In genomic region chr1:43452789-43453441, GRCh38 we compare ENCODE assay signal across 8 cellular contexts. TPM values are rescaled to one million over a fixed set of nuclear protein-coding genes. Genes with fewer than 3 reads are reported as not detected.
DNase-seq lines count a peak whose midpoint lies in the region; ATAC-seq lines count a peak whose summit lies in the region.

No MANE protein-coding gene starts in this region.

- H3K27me3 ChIP-seq in layer of hippocampus (ENCODE audit: control insufficient read depth, insufficient read depth, low read length) (no peaks in the 10 kb centered on the region), SJCRH30 (no peaks in the 10 kb centered on the region)

- peaks cover 4% of the 10 kb centered on the region; the same call in 1 of the 2 replicates for H3K4me1 ChIP-seq in SJCRH30

- no peaks in the 10 kb centered on the region; the same call in 1 of the 2 replicates for H3K9me3 ChIP-seq in SJCRH30 (replicated peaks)

- DNase-seq in NCI-H2196 (lab: John Stamatoyannopoulos, UW; ENCODE audit: unreplicated experiment) (peak; percentile 29), NCI-H2196 treated with DMSO at 0.1 percent for 48 hours (lab: John Stamatoyannopoulos, UW; ENCODE audit: unreplicated experiment) (no peak), NCI-H510A (lab: John Stamatoyannopoulos, UW) (peak; percentile 83), cerebellum (ENCODE audit: low spot score) (peak; percentile 47), stromal cell of bone marrow (ENCODE audit: low read depth) (peak; percentile 13), SJCRH30 (no peak)

- no peak for ATAC-seq in GM21723 (IDR thresholded peaks at IDR 0.05; ENCODE audit: unreplicated experiment)

- peak overlapping the region; percentile 93 for H3K27ac ChIP-seq in layer of hippocampus (ENCODE audit: low read depth, low read length)
- no peak overlapping the region for H3K27ac ChIP-seq in SJCRH30

- no peak overlapping the region for H3K4me3 ChIP-seq in SJCRH30

- peaks cover 35% of the 10 kb centered on the region for H3K36me3 ChIP-seq in SJCRH30

RNA-seq across cellular contexts. Expression of gene HYI, which starts 0.8 kb away (rescaled TPM):
- total RNA-seq in cerebellum: 28.0 TPM
- 0.23 TPM in 1 of 2 replicates, not detected in the other for total RNA-seq in SJCRH30 (2014; rRNA removed; shearing (Covaris generic))

Comparison
In these comparisons a context has a peak if more than half of its experiments do, and no peak if none do; other contexts are left out.
1. DNase-seq: peak in NCI-H2196 (single experiment), NCI-H510A (single experiment), cerebellum (single experiment) and stromal cell of bone marrow (single experiment); none in NCI-H2196 treated with DMSO at 0.1 percent for 48 hours (single experiment) and SJCRH30 (0 of 2).
2. RNA of gene HYI, which starts 0.8 kb away (total RNA-seq): 28.0 TPM in cerebellum (single experiment); 0.23 TPM in SJCRH30; every median in the first group is over 10 times any median in the second.